In genomic region chr12:49567302-49567610, GRCh38 we compare ENCODE assay signal across 8 cellular contexts. TPM values are rescaled to one million over a fixed set of nuclear protein-coding genes. Genes with fewer than 3 reads are reported as not detected.
DNase-seq lines count a peak whose midpoint lies in the region; ATAC-seq and TF ChIP-seq lines count a peak whose summit lies in the region.

No MANE protein-coding gene starts in this region.

- H3K4me3 ChIP-seq in LNCaP clone FGC (ENCODE audit: low read depth, low read length) (peak overlapping the region; percentile 91), ectodermal cell (ENCODE audit: insufficient read depth, low read depth, low read length) (peak overlapping the region; percentile 99)

- no peaks in the 10 kb centered on the region for H3K27me3 Mint-ChIP-seq in natural killer cell (ENCODE audit: low read depth in 2 of 2)

- peaks cover 10% of the 10 kb centered on the region for H3K4me1 ChIP-seq in ectodermal cell (ENCODE audit: control insufficient read depth, insufficient read depth, low read length)

- peaks cover 6% of the 10 kb centered on the region for H3K36me3 Mint-ChIP-seq in natural killer cell

- H3K27me3 ChIP-seq in ectodermal cell (ENCODE audit: control insufficient read depth, insufficient read depth, low read length, poor library complexity, severe bottlenecking): no peaks in the 10 kb centered on the region

- DNase-seq in LNCaP clone FGC (ENCODE audit: low read depth): no peak
- no peak for DNase-seq in natural killer cell
- DNase-seq in DMS53 treated with DMSO at 0.1 percent for 48 hours (lab: John Stamatoyannopoulos, UW; ENCODE audit: unreplicated experiment): no peak
- no peak for DNase-seq in NCI-H748 (lab: John Stamatoyannopoulos, UW; ENCODE audit: unreplicated experiment)
- no peak for DNase-seq in COR-L47 (lab: John Stamatoyannopoulos, UW)

- intact Hi-C loops in natural killer cell (cut with micrococcal nuclease): no loop called here

- ATAC-seq in GM21447 (IDR thresholded peaks at IDR 0.05; ENCODE audit: unreplicated experiment) (peak; percentile 7), natural killer cell (peak in 2 of 3 donors; percentile 5 to 17), HG03521 (IDR thresholded peaks at IDR 0.05; ENCODE audit: unreplicated experiment) (no peak)

- no peak overlapping the region for H3K27ac ChIP-seq in ectodermal cell (ENCODE audit: insufficient read depth, low read depth, low read length, poor library complexity, severe bottlenecking)

- no peaks in the 10 kb centered on the region for H3K9me3 ChIP-seq in ectodermal cell (ENCODE audit: control insufficient read depth, low read length)

- peak overlapping the region; percentile 100 for H3K4me3 Mint-ChIP-seq in natural killer cell

- WGBS in ectodermal cell, 2 experiments: 11 to 12% methylated on average over 11 of the region's 11 CpGs

- peaks cover 28% of the 10 kb centered on the region for H3K36me3 ChIP-seq in ectodermal cell (ENCODE audit: control insufficient read depth, insufficient read depth, low read length)

- no peaks in the 10 kb centered on the region for H3K9me3 Mint-ChIP-seq in natural killer cell

- TF ChIP-seq CTCF in LNCaP clone FGC (IDR thresholded peaks at IDR 0.05; ENCODE audit: control insufficient read depth, extremely low read depth, insufficient read depth) (no peak), natural killer cell (IDR thresholded peaks at IDR 0.05) (no peak)

- peaks cover 57 to 58% of the 10 kb centered on the region in 2 donors for H3K4me1 Mint-ChIP-seq in natural killer cell

- peak overlapping the region; percentile 97 to 99 for H3K27ac Mint-ChIP-seq in natural killer cell

RNA-seq across cellular contexts. Expression of gene MCRS1, which starts 0.7 kb away (rescaled TPM):
- 95.7 TPM for polyA plus RNA-seq in ectodermal cell (2013, experiment 1 of 4)
- 93.9 TPM for polyA plus RNA-seq in ectodermal cell (2013, experiment 2 of 4)
- polyA plus RNA-seq in ectodermal cell (2013, experiment 3 of 4): 66.5 TPM
- polyA plus RNA-seq in ectodermal cell (2013, experiment 4 of 4): 71.4 TPM
- total RNA-seq in natural killer cell: 10 to 100 TPM; 78.4 to 96.5 (median 83.9) TPM

RNA-seq across cellular contexts. Expression of gene KCNH3, which starts 28.4 kb away (rescaled TPM):
- 0.50 TPM for polyA plus RNA-seq in ectodermal cell (2013, experiment 1 of 4)
- polyA plus RNA-seq in ectodermal cell (2013, experiment 2 of 4): 0.34 TPM
- polyA plus RNA-seq in ectodermal cell (2013, experiment 3 of 4): 0.27 TPM
- polyA plus RNA-seq in ectodermal cell (2013, experiment 4 of 4): 0.41 TPM
- 1 to 10 TPM; 1.2 to 1.7 (median 1.6) TPM for total RNA-seq in natural killer cell

RNA-seq across cellular contexts. Expression of gene FAM186B, which starts 38.2 kb away (rescaled TPM):
- polyA plus RNA-seq in ectodermal cell (2013, experiment 1 of 4): not detected
- polyA plus RNA-seq in ectodermal cell (2013, experiment 2 of 4): 0.11 TPM
- polyA plus RNA-seq in ectodermal cell (2013, experiment 3 of 4): not detected
- polyA plus RNA-seq in ectodermal cell (2013, experiment 4 of 4): not detected
- under 1 TPM; 0.56 to 0.85 (median 0.77) TPM for total RNA-seq in natural killer cell

RNA-seq across cellular contexts. Expression of gene PRPF40B, which starts 56.1 kb away (rescaled TPM):
- 33.4 TPM for polyA plus RNA-seq in ectodermal cell (2013, experiment 1 of 4)
- 37.4 TPM for polyA plus RNA-seq in ectodermal cell (2013, experiment 2 of 4)
- polyA plus RNA-seq in ectodermal cell (2013, experiment 3 of 4): 29.2 TPM
- polyA plus RNA-seq in ectodermal cell (2013, experiment 4 of 4): 38.4 TPM
- total RNA-seq in natural killer cell: 1 to 10 TPM; 5.6 to 6.8 (median 5.9) TPM
